In genomic region chr12:2395352-2395977, GRCh38 we compare ENCODE assay signal across 9 cellular contexts.
DNase-seq lines count a peak whose midpoint lies in the region; FAIRE-seq and TF ChIP-seq lines count a peak whose summit lies in the region.
"Had no signal": no experiment of that assay in that cellular context is flagged by ENCODE, and none has a peak within 500 bp of the region (broad histone marks: within the 10 kb centered on the region; RNA-seq: fewer than 3 reads in every experiment).

No MANE protein-coding gene starts in this region.

- DNase-seq in AG09319 (ENCODE audit: extremely low read depth, low read depth): no peak
- DNase-seq in GM13977 (ENCODE audit: low spot score): peak; percentile 52
- DNase-seq in PC-9: peak; percentile 37 to 46
- peak; percentile 32 for DNase-seq in astrocyte of the spinal cord (ENCODE audit: low read depth, low spot score)
- DNase-seq in islet precursor cell: peak; percentile 87
- DNase-seq in stimulated activated CD8-positive, alpha-beta memory T cell treated with anti-CD3 and anti-CD28 coated beads, Interleukin-12 subunit alpha, Interleukin-12 subunit beta, amount 100 ng/mL, for 1 hour (ENCODE audit: low read depth): peak; percentile 2
- no peak for DNase-seq in central memory CD4-positive, alpha-beta T cell
- DNase-seq in RCC 7860 (ENCODE audit: low spot score): no peak

- TF ChIP-seq CTCF in AG09319 (IDR thresholded peaks at IDR 0.05; ENCODE audit: low read depth, low read length) (peak; percentile 76), GM13977 (IDR thresholded peaks at IDR 0.05; ENCODE audit: extremely low read depth, insufficient read depth, missing control alignments) (peak; percentile 86), PC-9 (conservative IDR thresholded peaks at IDR 0.05) (peak; percentile 97), astrocyte of the spinal cord (IDR thresholded peaks at IDR 0.05; ENCODE audit: low read depth, low read length) (peak; percentile 92)

- in situ Hi-C loops in GM13977 (cut with MboI; ENCODE audit: low pct_unique_long_range_greater_than_20kb, low sequenced_read_pairs, unreplicated experiment): no loop called here
- in situ Hi-C loops in astrocyte of the spinal cord (cut with HindIII; ENCODE audit: low sequenced_read_pairs): no loop called here

- H3K27ac ChIP-seq in PC-9: no peak overlapping the region

- H3K79me2 ChIP-seq in PC-9 (ENCODE audit: low read depth): no peaks in the 10 kb centered on the region

- H3K4me1 ChIP-seq in PC-9 (replicated peaks; ENCODE audit: insufficient read depth): no peaks in the 10 kb centered on the region

- H3K4me3 ChIP-seq in PC-9 (no peak overlapping the region), astrocyte of the spinal cord (ENCODE audit: low read depth, low read length) (no peak overlapping the region)

- no peaks in the 10 kb centered on the region for H4K20me1 ChIP-seq in PC-9 (ENCODE audit: insufficient read depth)

- intact Hi-C loops in PC-9 (cut with micrococcal nuclease; ENCODE audit: unreplicated experiment): no loop called here

- H3K9me2 ChIP-seq in PC-9 (ENCODE audit: insufficient read depth): no peaks in the 10 kb centered on the region

- no TSS peak for BruUV-seq in PC-9 (replicated peaks; lab: Mats Ljungman, UMichigan)

- H3K27me3 ChIP-seq in PC-9 (ENCODE audit: insufficient read depth, low read depth): peaks cover 68% of the 10 kb centered on the region

- H3K9me3 ChIP-seq in PC-9 (ENCODE audit: insufficient read depth, low read depth): no peaks in the 10 kb centered on the region

- no peak for FAIRE-seq in RCC 7860 (lab: Jason Lieb, UNC)
- FAIRE-seq: endometrium had no signal

- no peaks in the 10 kb centered on the region for H3F3A ChIP-seq in PC-9 (ENCODE audit: insufficient read depth, low read depth)

- CTCF ChIA-PET in PC-9 (lab: Charles Lee): no interaction called here

- no peak overlapping the region for H2AFZ ChIP-seq in PC-9

- POLR2A ChIA-PET in PC-9 (lab: Charles Lee; ENCODE audit: unreplicated experiment): no interaction called here

- H3K36me3 ChIP-seq in PC-9 (ENCODE audit: low read depth): no peaks in the 10 kb centered on the region

- H3K4me2 ChIP-seq in PC-9: no peak overlapping the region

Comparison
In these comparisons a context has a peak if more than half of its experiments do, and no peak if none do; other contexts are left out.
1. DNase-seq: peak in GM13977 (single experiment), PC-9 (2 of 2), astrocyte of the spinal cord (single experiment), islet precursor cell (single experiment) and stimulated activated CD8-positive, alpha-beta memory T cell treated with anti-CD3 and anti-CD28 coated beads, Interleukin-12 subunit alpha, Interleukin-12 subunit beta, amount 100 ng/mL, for 1 hour (single experiment); none in AG09319 (single experiment), central memory CD4-positive, alpha-beta T cell (single experiment) and RCC 7860 (single experiment).
2. Peak in every context shown above with its lines, with median percentiles within 50 percentile points of each other: CTCF ChIP-seq.